In the genomic region with DNA sequence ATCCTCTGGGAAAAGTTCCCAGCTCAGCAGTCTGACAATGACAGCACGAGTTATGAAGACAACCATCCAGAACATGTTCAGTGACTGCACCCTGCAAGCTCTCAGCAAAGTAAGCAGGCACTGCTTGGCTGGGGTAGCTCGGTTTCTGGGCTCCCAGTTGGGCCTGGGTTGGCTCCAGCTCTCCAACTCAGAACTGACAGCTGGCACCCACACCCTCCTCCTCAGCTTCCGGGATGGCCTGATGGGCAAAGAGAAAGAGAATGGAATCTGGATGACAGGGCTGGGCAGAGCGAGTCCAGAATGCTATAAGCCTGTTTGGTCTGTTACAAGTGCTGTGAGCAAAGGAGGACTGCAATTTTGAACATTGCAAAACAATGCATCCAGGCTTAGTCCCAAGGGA, we compare ENCODE assay signal across 13 cellular contexts.
DNase-seq lines count a peak whose midpoint lies in the region; ATAC-seq and TF ChIP-seq lines count a peak whose summit lies in the region.
"Had no signal": no experiment of that assay in that cellular context is flagged by ENCODE, and none has a peak within 500 bp of the region (broad histone marks: within the 10 kb centered on the region; RNA-seq: fewer than 3 reads in every experiment).

No MANE protein-coding gene starts in this region.

- TF ChIP-seq EP300 in stomach (IDR thresholded peaks at IDR 0.05) = no peak

- TF ChIP-seq POLR2A in stomach (IDR thresholded peaks at IDR 0.05) = no peak

- no peaks in the 10 kb centered on the region for H3K27me3 ChIP-seq in stomach
- H3K27me3 ChIP-seq: ascending aorta, uterus had no signal

- DNase-seq in NCI-H226 (peak; percentile 48), epithelial cell of esophagus (ENCODE audit: low read depth) (peak; percentile 80), left kidney (ENCODE audit: low read depth, low spot score) (peak; percentile 14), stomach (no peak), NOMO-1 treated with DMSO at 0.1 percent for 48 hours (lab: John Stamatoyannopoulos, UW; ENCODE audit: unreplicated experiment) (no peak), SHP77 treated with DMSO at 0.1 percent for 48 hours (lab: John Stamatoyannopoulos, UW) (no peak)
- DNase-seq: activated CD4-positive, alpha-beta T cell treated with anti-CD3 and anti-CD28 coated beads for 1 hour; DMS79 had no signal

- H3K36me3 ChIP-seq in stomach = no peaks in the 10 kb centered on the region
- H3K36me3 ChIP-seq: ascending aorta, uterus had no signal

- TF ChIP-seq CTCF in epithelial cell of esophagus (IDR thresholded peaks at IDR 0.05; ENCODE audit: insufficient read depth, low read depth, low read length, missing control alignments) (no peak), stomach (IDR thresholded peaks at IDR 0.05) (no peak)

- no peak for ATAC-seq in GM21390 (IDR thresholded peaks at IDR 0.05; ENCODE audit: unreplicated experiment)
- no peak for ATAC-seq in GM21526 (IDR thresholded peaks at IDR 0.05; ENCODE audit: low FRiP score, unreplicated experiment)
- ATAC-seq: K562 had no signal

- no peaks in the 10 kb centered on the region for H3K9me3 ChIP-seq in stomach
- H3K9me3 ChIP-seq: uterus had no signal

- H3K4me1 ChIP-seq in stomach = peaks cover 0 to 16% (median 3%) of the 10 kb centered on the region in 4 donors
- H3K4me1 ChIP-seq: ascending aorta, uterus had no signal

- 30 to 62% (median 57%) methylated on average over 4 of the region's 4 CpGs for WGBS in stomach, 5 donors

- intact Hi-C loops in stomach (cut with DNase I; ENCODE audit: low total_unique reads) = no loop called here

- H3K4me3 ChIP-seq in epithelial cell of esophagus (ENCODE audit: low read length) = no peak overlapping the region
- H3K4me3 ChIP-seq in stomach = no peak overlapping the region
- H3K4me3 ChIP-seq: ascending aorta, K562, uterus had no signal

- H3K27ac ChIP-seq in stomach = peak overlapping the region in 3 of 5 donors; percentile 6 to 54 (median 52)
- H3K27ac ChIP-seq: ascending aorta had no signal

Comparison
In these comparisons a context has a peak if more than half of its experiments do, and no peak if none do; other contexts are left out.
1. DNase-seq: peak in NCI-H226 (single experiment), epithelial cell of esophagus (single experiment) and left kidney (single experiment); none in stomach (single experiment), NOMO-1 treated with DMSO at 0.1 percent for 48 hours (single experiment) and SHP77 treated with DMSO at 0.1 percent for 48 hours (single experiment).